8 cellular contexts compared by ENCODE assay signal in the genomic region with DNA sequence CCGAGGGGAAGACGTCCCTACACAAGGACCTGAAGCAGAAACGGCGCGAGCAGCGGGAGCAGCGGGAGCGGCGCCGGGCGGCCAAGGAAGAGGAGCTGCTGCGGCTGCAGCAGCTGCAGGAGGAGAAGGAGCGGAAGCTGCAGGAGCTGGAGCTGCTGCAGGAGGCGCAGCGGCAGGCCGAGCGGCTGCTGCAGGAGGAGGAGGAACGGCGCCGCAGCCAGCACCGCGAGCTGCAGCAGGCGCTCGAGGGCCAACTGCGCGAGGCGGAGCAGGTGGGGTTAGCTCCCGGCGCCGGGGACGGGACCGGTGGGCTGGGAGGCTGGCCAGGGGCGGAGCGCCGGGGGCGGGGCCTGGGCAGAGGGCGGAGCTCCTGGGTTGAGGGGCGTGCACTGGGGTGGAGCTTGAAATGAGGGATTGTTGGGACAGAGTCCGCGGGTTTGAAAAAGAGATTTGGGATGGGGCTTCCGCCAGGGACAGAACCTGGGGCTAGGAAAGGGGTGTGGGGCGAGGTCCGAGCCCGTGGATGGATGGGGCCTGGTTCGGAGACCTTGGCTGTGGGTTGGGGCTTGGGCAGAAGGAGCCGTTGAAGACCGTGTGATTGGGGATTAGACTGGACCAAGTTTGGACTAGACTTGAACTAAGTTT. TPM values are rescaled to one million over a fixed set of nuclear protein-coding genes. Genes with fewer than 3 reads are reported as not detected.
DNase-seq lines count a peak whose midpoint lies in the region; ATAC-seq and TF ChIP-seq lines count a peak whose summit lies in the region.
"Had no signal": no experiment of that assay in that cellular context is flagged by ENCODE, and none has a peak within 500 bp of the region (broad histone marks: within the 10 kb centered on the region; RNA-seq: fewer than 3 reads in every experiment).

No MANE protein-coding gene starts in this region.

- intact Hi-C loops in right lobe of liver (cut with DNase I): no loop called here

- 30% methylated on average over 35 of the region's 47 CpGs for WGBS in right lobe of liver (ENCODE audit: insufficient coverage, low coverage, low lambda C conversion rate, missing lambda C conversion rate)

- peak; percentile 36 for TF ChIP-seq POLR2A in right lobe of liver (IDR thresholded peaks at IDR 0.05)

- no peaks in the 10 kb centered on the region for H3K9me3 Mint-ChIP-seq in activated naive CD4-positive, alpha-beta T cell treated with anti-CD3 and anti-CD28 coated beads, Interleukin-2, amount 10 ng/mL, durations not matched to agents 7 days and 5 days
- H3K9me3 Mint-ChIP-seq: activated B cell treated with CpG ODN at 0.5 μM for 24 hours had no signal

- peak overlapping the region; percentile 55 to 64 (median 56) for H3K4me3 ChIP-seq in right lobe of liver

- H3K36me3 ChIP-seq in right lobe of liver: no peaks in the 10 kb centered on the region

- POLR2A ChIA-PET in HEK293T (lab: Yijun Ruan, JAX): interaction anchor here (0.7 to 1.8 kb wide), 14 partner anchors 9 to 154 kb away, joined by 3 to 9 read pairs (median 4); a partner anchor contains a TSS

- peaks cover 81% of the 10 kb centered on the region for H3K36me3 Mint-ChIP-seq in activated naive CD4-positive, alpha-beta T cell treated with anti-CD3 and anti-CD28 coated beads, Interleukin-2, amount 10 ng/mL, durations not matched to agents 7 days and 5 days

- no peaks in the 10 kb centered on the region for H3K9me3 ChIP-seq in right lobe of liver

- no peaks in the 10 kb centered on the region for H3K27me3 Mint-ChIP-seq in activated naive CD4-positive, alpha-beta T cell treated with anti-CD3 and anti-CD28 coated beads, Interleukin-2, amount 10 ng/mL, durations not matched to agents 7 days and 5 days
- H3K27me3 Mint-ChIP-seq: activated B cell treated with CpG ODN at 0.5 μM for 24 hours had no signal

- peaks cover 0 to 11% (median 3%) of the 10 kb centered on the region in 4 donors for H3K4me1 ChIP-seq in right lobe of liver

- ATAC-seq in right lobe of liver (peak; percentile 99 to 100 (median 99)), GM19397 (IDR thresholded peaks at IDR 0.05; ENCODE audit: unreplicated experiment) (no peak)

- peaks cover 38% of the 10 kb centered on the region for H3K4me1 Mint-ChIP-seq in activated naive CD4-positive, alpha-beta T cell treated with anti-CD3 and anti-CD28 coated beads, Interleukin-2, amount 10 ng/mL, durations not matched to agents 7 days and 5 days

- H3K4me3 Mint-ChIP-seq in activated naive CD4-positive, alpha-beta T cell treated with anti-CD3 and anti-CD28 coated beads, Interleukin-2, amount 10 ng/mL, durations not matched to agents 7 days and 5 days: no peak overlapping the region
- H3K4me3 Mint-ChIP-seq: activated B cell treated with CpG ODN at 0.5 μM for 24 hours had no signal

- H3K27ac ChIP-seq in right lobe of liver: peak overlapping the region in 1 of 3 donors; percentile 41
- H3K27ac ChIP-seq in temporal lobe (ENCODE audit: low read depth, low read length): peak overlapping the region; percentile 9

- no peak overlapping the region for H3K27ac Mint-ChIP-seq in activated naive CD4-positive, alpha-beta T cell treated with anti-CD3 and anti-CD28 coated beads, Interleukin-2, amount 10 ng/mL, durations not matched to agents 7 days and 5 days
- H3K27ac Mint-ChIP-seq: activated B cell treated with CpG ODN at 0.5 μM for 24 hours had no signal

- CTCF ChIA-PET in HEK293T (lab: Yijun Ruan, JAX): interaction anchor here (0.8 to 1.1 kb wide), 4 partner anchors 9 to 135 kb away, joined by 3 to 7 read pairs (median 4); no protein-coding TSS in a partner anchor
- CTCF ChIA-PET in activated naive CD4-positive, alpha-beta T cell treated with anti-CD3 and anti-CD28 coated beads, Interleukin-2, amount 10 ng/mL, durations not matched to agents 7 days and 5 days (lab: Charles Lee): interaction anchor here (1.0 kb wide), 1 partner anchor 9 kb away, joined by 3 read pairs; no protein-coding TSS in a partner anchor

- DNase-seq in HEK293T (ENCODE audit: extremely low spot score) (peak; percentile 96), NCI-H748 treated with DMSO at 0.1 percent for 48 hours (lab: John Stamatoyannopoulos, UW) (peak; percentile 70), ecto neural progenitor cell (ENCODE audit: low spot score) (peak; percentile 97), right lobe of liver (peak; percentile 90 to 95 (median 93))
- DNase-seq in activated naive CD4-positive, alpha-beta T cell treated with anti-CD3 and anti-CD28 coated beads, Interleukin-2, amount 10 ng/mL, durations not matched to agents 7 days and 5 days: no peak
- DNase-seq: activated B cell treated with CpG ODN at 0.5 μM for 24 hours had no signal

- TF ChIP-seq CTCF in right lobe of liver (IDR thresholded peaks at IDR 0.05): peak in 3 of 4 donors; percentile 3 to 19 (median 10)

- no peaks in the 10 kb centered on the region for H3K27me3 ChIP-seq in right lobe of liver

TF ChIP-seq in HEK293T, 16 proteins besides CTCF, POLR2A, EP300 and RAD21:
- TF ChIP-seq, protein P1, sequence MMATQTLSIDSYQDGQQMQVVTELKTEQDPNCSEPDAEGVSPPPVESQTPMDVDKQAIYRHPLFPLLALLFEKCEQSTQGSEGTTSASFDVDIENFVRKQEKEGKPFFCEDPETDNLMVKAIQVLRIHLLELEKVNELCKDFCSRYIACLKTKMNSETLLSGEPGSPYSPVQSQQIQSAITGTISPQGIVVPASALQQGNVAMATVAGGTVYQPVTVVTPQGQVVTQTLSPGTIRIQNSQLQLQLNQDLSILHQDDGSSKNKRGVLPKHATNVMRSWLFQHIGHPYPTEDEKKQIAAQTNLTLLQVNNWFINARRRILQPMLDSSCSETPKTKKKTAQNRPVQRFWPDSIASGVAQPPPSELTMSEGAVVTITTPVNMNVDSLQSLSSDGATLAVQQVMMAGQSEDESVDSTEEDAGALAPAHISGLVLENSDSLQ (IDR thresholded peaks at IDR 0.05): peak; percentile 46; the same call in 1 of the 2 replicates
- TF ChIP-seq BHLHE40 (IDR thresholded peaks at IDR 0.05; ENCODE audit: borderline replicate concordance) (no peak), FOXM1 (IDR thresholded peaks at IDR 0.05; ENCODE audit: borderline replicate concordance) (no peak), L3MBTL2 (conservative IDR thresholded peaks at IDR 0.05) (peak; percentile 74), FOXA1 (IDR thresholded peaks at IDR 0.05) (no peak), CTBP1 (IDR thresholded peaks at IDR 0.05; ENCODE audit: borderline replicate concordance) (no peak)

RNA-seq across cellular contexts. Expression of a gene that starts 20.7 kb away (rescaled TPM):
- total RNA-seq in right lobe of liver (1 to 10 TPM; 1.1 to 3.6 (median 1.5) TPM), temporal lobe (0.49 TPM)

RNA-seq across cellular contexts. Expression of a gene that starts 24.0 kb away (rescaled TPM):
- 10 to 100 TPM in 1 of 6 experiments, 1 to 10 TPM in 5; 5.2 to 18.8 (median 5.9) TPM for total RNA-seq in right lobe of liver
- total RNA-seq in temporal lobe: 4.2 TPM

RNA-seq across cellular contexts. Expression of a gene that starts 58.8 kb away (rescaled TPM):
- 10 to 100 TPM; 14.4 to 19.8 (median 17.6) TPM for total RNA-seq in right lobe of liver
- 12.0 TPM for total RNA-seq in temporal lobe
